Comparison of ENCODE assay signal across 30 cellular contexts in the genomic region with DNA sequence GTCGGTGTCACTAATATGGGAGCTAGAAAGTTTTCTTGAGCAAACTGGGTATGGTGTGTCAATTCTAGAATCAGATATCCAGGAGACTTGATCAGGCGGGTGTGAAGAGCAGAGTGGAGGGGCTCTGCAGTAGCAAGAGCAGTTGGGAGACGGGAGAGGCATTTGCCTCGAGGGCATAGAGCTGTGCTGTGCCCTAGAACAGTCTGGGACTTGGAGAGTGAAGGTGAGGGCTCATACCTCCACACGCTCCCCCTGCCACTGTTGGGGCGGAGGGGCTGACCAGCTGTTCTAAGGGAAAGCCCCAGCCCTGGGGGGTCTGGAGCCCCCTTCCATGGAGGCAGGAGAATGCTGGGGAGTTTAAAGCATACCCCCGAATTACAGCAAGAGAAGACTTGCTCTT. TPM values are rescaled to one million over a fixed set of nuclear protein-coding genes. Genes with fewer than 3 reads are reported as not detected.
"Had no signal": no experiment of that assay in that cellular context is flagged by ENCODE, and none has a peak within 500 bp of the region (broad histone marks: within the 10 kb centered on the region; RNA-seq: fewer than 3 reads in every experiment).

No MANE protein-coding gene starts in this region.

- H3K27ac Mint-ChIP-seq: activated CD4-positive, alpha-beta memory T cell treated with anti-CD3 and anti-CD28 coated beads for 36 hours; activated CD4-positive, alpha-beta T cell treated with anti-CD3 and anti-CD28 coated beads, Interleukin-2, amount 10 ng/mL, durations not matched to agents 7 days and 5 days; activated naive CD4-positive, alpha-beta T cell treated with anti-CD3 and anti-CD28 coated beads, Interleukin-2, amount 50 U/mL, for 72 hours; activated naive CD8-positive, alpha-beta T cell treated with anti-CD3 and anti-CD28 coated beads, Interleukin-2, amount 50 U/mL, for 24 hours; activated T-helper 17 cell treated with anti-CD3 and anti-CD28 coated beads, Interleukin-2, amount 50 U/mL, for 72 hours; T-helper 17 cell had no signal

- H3K4me3 ChIP-seq: ascending aorta, body of pancreas had no signal

- FAIRE-seq: TTC549 had no signal

- H3K27me3 ChIP-seq: ascending aorta, body of pancreas had no signal

- H3K9me3 Mint-ChIP-seq: activated CD4-positive, alpha-beta memory T cell treated with anti-CD3 and anti-CD28 coated beads for 36 hours; activated CD4-positive, alpha-beta T cell treated with anti-CD3 and anti-CD28 coated beads, Interleukin-2, amount 10 ng/mL, durations not matched to agents 7 days and 5 days; activated naive CD8-positive, alpha-beta T cell treated with anti-CD3 and anti-CD28 coated beads, Interleukin-2, amount 50 U/mL, for 24 hours; activated T-helper 17 cell treated with anti-CD3 and anti-CD28 coated beads, Interleukin-2, amount 50 U/mL, for 72 hours; central memory CD8-positive, alpha-beta T cell had no signal

- H3K4me3 Mint-ChIP-seq: activated CD4-positive, alpha-beta memory T cell treated with anti-CD3 and anti-CD28 coated beads for 36 hours; activated CD4-positive, alpha-beta T cell treated with anti-CD3 and anti-CD28 coated beads, Interleukin-2, amount 10 ng/mL, durations not matched to agents 7 days and 5 days; activated naive CD8-positive, alpha-beta T cell treated with anti-CD3 and anti-CD28 coated beads, Interleukin-2, amount 50 U/mL, for 24 hours; activated T-helper 17 cell treated with anti-CD3 and anti-CD28 coated beads, Interleukin-2, amount 50 U/mL, for 72 hours; central memory CD8-positive, alpha-beta T cell; T-helper 17 cell had no signal

- ATAC-seq: activated naive CD4-positive, alpha-beta T cell treated with anti-CD3 and anti-CD28 coated beads, Interleukin-2, amount 50 U/mL, for 72 hours; activated naive CD8-positive, alpha-beta T cell treated with anti-CD3 and anti-CD28 coated beads, Interleukin-2, amount 50 U/mL, for 24 hours; activated T-helper 17 cell treated with anti-CD3 and anti-CD28 coated beads, Interleukin-2, amount 50 U/mL, for 72 hours; body of pancreas; Panc1; T-helper 17 cell had no signal

- H3K27ac ChIP-seq: ascending aorta, body of pancreas had no signal

- H3K36me3 ChIP-seq: ascending aorta had no signal

- H3K9me3 ChIP-seq: ascending aorta, body of pancreas had no signal

- H3K4me1 Mint-ChIP-seq: activated CD4-positive, alpha-beta T cell treated with anti-CD3 and anti-CD28 coated beads, Interleukin-2, amount 10 ng/mL, durations not matched to agents 7 days and 5 days; activated naive CD8-positive, alpha-beta T cell treated with anti-CD3 and anti-CD28 coated beads, Interleukin-2, amount 50 U/mL, for 24 hours; activated T-helper 17 cell treated with anti-CD3 and anti-CD28 coated beads, Interleukin-2, amount 50 U/mL, for 72 hours; central memory CD8-positive, alpha-beta T cell; T-helper 17 cell had no signal

- DNase-seq: activated CD4-positive, alpha-beta memory T cell treated with anti-CD3 and anti-CD28 coated beads for 36 hours; activated CD4-positive, alpha-beta T cell treated with anti-CD3 and anti-CD28 coated beads, Interleukin-2, amount 10 ng/mL, durations not matched to agents 7 days and 5 days; activated CD4-positive, CD25-positive, alpha-beta regulatory T cell; activated CD8-positive, alpha-beta memory T cell treated with anti-CD3 and anti-CD28 coated beads for 24 hours; activated naive CD4-positive, alpha-beta T cell treated with Interleukin-2 at 50 U/mL for 16 hours; activated naive CD8-positive, alpha-beta T cell treated with anti-CD3 and anti-CD28 coated beads, Interleukin-2, amount 50 U/mL, for 24 hours; activated T-cell treated with anti-CD3 and anti-CD28 coated beads for 4 hours; activated T-cell treated with anti-CD3 and anti-CD28 coated beads, Interleukin-2, amount 50 U/mL, for 48 hours; amniotic stem cell; body of pancreas; Kasumi-1; KBM-7; NCI-H1105 treated with DMSO at 0.1 percent for 48 hours; NCI-H1436 treated with DMSO at 0.1 percent for 48 hours; NCI-H187; NCI-H2081; NCI-H510A treated with DMSO at 0.1 percent for 48 hours; NCI-H69; NK-92 treated with Interleukin-12 subunit alpha and Interleukin-12 subunit beta, amount 100 ng/mL, for 24 hours; OCI-M1; Right ventricle myocardium superior; RPMI8226; T-helper 17 cell; T-helper 9 cell had no signal

- H3K27me3 Mint-ChIP-seq: activated CD4-positive, alpha-beta T cell treated with anti-CD3 and anti-CD28 coated beads, Interleukin-2, amount 10 ng/mL, durations not matched to agents 7 days and 5 days had no signal

- H3K4me1 ChIP-seq: ascending aorta had no signal

RNA-seq across cellular contexts. Expression of a gene that starts 33.8 kb away (rescaled TPM):
- total RNA-seq: ascending aorta, Right ventricle myocardium superior, T-helper 17 cell had no signal
